Comparison of ENCODE assay signal across 18 cellular contexts in genomic region chr18:69538849-69539248, GRCh38.
"Had no signal": no experiment of that assay in that cellular context is flagged by ENCODE, and none has a peak within 500 bp of the region (broad histone marks: within the 10 kb centered on the region; RNA-seq: fewer than 3 reads in every experiment).

No MANE protein-coding gene starts in this region.

- H3K36me3 ChIP-seq: esophagus muscularis mucosa, gastrocnemius medialis, heart right ventricle, neutrophil, right lobe of liver, tibial artery, upper lobe of left lung, uterus had no signal

- H3K9me3 ChIP-seq: esophagus muscularis mucosa, gastrocnemius medialis, heart right ventricle, neutrophil, psoas muscle, right lobe of liver, tibial artery, upper lobe of left lung, uterus had no signal

- ATAC-seq: gastrocnemius medialis; heart right ventricle; left lobe of liver; naive thymus-derived CD4-positive, alpha-beta T cell; psoas muscle; right lobe of liver had no signal

- DNase-seq: effector memory CD4-positive, alpha-beta T cell; gastrocnemius medialis; heart right ventricle; islet precursor cell; mammary epithelial cell; naive thymus-derived CD4-positive, alpha-beta T cell; nephron progenitor cell; psoas muscle; retina; right lobe of liver; stimulated activated CD4-positive, alpha-beta T cell treated with anti-CD3 and anti-CD28 coated beads, Interleukin-4, amount 100 ng/mL, for 1 hour; tibial artery; upper lobe of left lung; uterus had no signal

- H3K27ac ChIP-seq: epithelial cell of prostate, esophagus muscularis mucosa, gastrocnemius medialis, heart right ventricle, neutrophil, psoas muscle, right lobe of liver, tibial artery, upper lobe of left lung, uterus had no signal

- H3K27me3 ChIP-seq: esophagus muscularis mucosa, gastrocnemius medialis, heart right ventricle, neutrophil, right lobe of liver, tibial artery, upper lobe of left lung, uterus had no signal

- H3K4me1 ChIP-seq: esophagus muscularis mucosa, gastrocnemius medialis, heart right ventricle, psoas muscle, right lobe of liver, tibial artery, upper lobe of left lung, uterus had no signal

- H3K4me3 ChIP-seq: esophagus muscularis mucosa, gastrocnemius medialis, heart right ventricle, psoas muscle, right lobe of liver, tibial artery, upper lobe of left lung, uterus had no signal
